In genomic region chr2:166727105-166727504, GRCh38 we compare ENCODE assay signal across 11 cellular contexts.
DNase-seq lines count a peak whose midpoint lies in the region; ATAC-seq, FAIRE-seq and TF ChIP-seq lines count a peak whose summit lies in the region.
"Had no signal": no experiment of that assay in that cellular context is flagged by ENCODE, and none has a peak within 500 bp of the region (broad histone marks: within the 10 kb centered on the region; RNA-seq: fewer than 3 reads in every experiment).

No MANE protein-coding gene starts in this region.

- TF ChIP-seq CTCF in GM12878 (IDR thresholded peaks at IDR 0.05 in 2 of 3, conservative IDR thresholded peaks at IDR 0.05 in 1 of 3; ENCODE audit: control insufficient read depth in 2 of 3, extremely low read depth in 1 of 3, insufficient read depth in 1 of 3, low read depth in 3 of 3, low read length in 3 of 3) (no peak), MCF 10A (IDR thresholded peaks at IDR 0.05; ENCODE audit: unreplicated experiment) (no peak)

- peak; percentile 97 to 99; a peak in 3 of 4 replicates for TF ChIP-seq EP300 in GM12878 (IDR thresholded peaks at IDR 0.05; ENCODE audit: borderline replicate concordance in 1 of 2, control insufficient read depth in 1 of 2, low read depth in 2 of 2, low read length in 2 of 2)

- no peaks in the 10 kb centered on the region for H3K36me3 ChIP-seq in GM12878 (ENCODE audit: control insufficient read depth in 2 of 2, insufficient read depth in 2 of 2, low read length in 1 of 2)

- H3K79me2 ChIP-seq in GM12878 (ENCODE audit: control insufficient read depth, insufficient read depth, low read length) = no peaks in the 10 kb centered on the region

- no TSS peak for BruUV-seq in GM12878 (replicated peaks; lab: Mats Ljungman, UMichigan)
- BruUV-seq in MCF 10A (replicated peaks; lab: Mats Ljungman, UMichigan) = no TSS peak

- no peak overlapping the region for H2AFZ ChIP-seq in GM12878 (ENCODE audit: control insufficient read depth, low read depth, low read length)

- FAIRE-seq in GM12878 (lab: Jason Lieb, UNC) = no peak

- ATAC-seq in GM18907 (IDR thresholded peaks at IDR 0.05; ENCODE audit: unreplicated experiment) (peak; percentile 100), GM21786 (IDR thresholded peaks at IDR 0.05; ENCODE audit: unreplicated experiment) (peak; percentile 99), HG03342 (IDR thresholded peaks at IDR 0.05; ENCODE audit: unreplicated experiment) (peak; percentile 98), GM12878 (peak; percentile 99)
- ATAC-seq in stimulated activated naive CD8-positive, alpha-beta T cell treated with anti-CD3 and anti-CD28 coated beads, Interleukin-15, Interleukin-2, amounts not matched to agents 100 U/mL and 50 U/mL, for 24 hours = no peak

- SMC1A ChIA-PET in GM12878 (lab: Charles Lee; ENCODE audit: uncharacterized antibody, unreplicated experiment) = interaction anchor here (1.0 to 3.9 kb wide), 6 partner anchors 9 to 188 kb away, joined by 3 to 21 read pairs (median 6); no protein-coding TSS in a partner anchor

- peaks cover 14% of the 10 kb centered on the region for H3K27me3 Mint-ChIP-seq in MCF 10A (ENCODE audit: insufficient read depth, unreplicated experiment)
- H3K27me3 Mint-ChIP-seq: activated naive CD8-positive, alpha-beta T cell treated with anti-CD3 and anti-CD28 coated beads, Interleukin-2, amount 10 ng/mL, durations not matched to agents 7 days and 5 days had no signal

- H3K9ac ChIP-seq in GM12878 (ENCODE audit: control insufficient read depth, insufficient read depth, low read length) = no peak overlapping the region

- RAD21 ChIA-PET in GM12878 (lab: Charles Lee; ENCODE audit: unreplicated experiment) = interaction anchor here (0.7 to 1.5 kb wide), 4 partner anchors 29 to 78 kb away, joined by 4 to 11 read pairs (median 4); no protein-coding TSS in a partner anchor

- DNase-seq in GM12878 (ENCODE audit: low read depth, low spot score) = peak; percentile 47
- DNase-seq in MCF 10A (ENCODE audit: unreplicated experiment) = no peak
- no peak for DNase-seq in NCI-H526 treated with DMSO at 0.1 percent for 48 hours (lab: John Stamatoyannopoulos, UW)
- DNase-seq in stimulated activated naive CD8-positive, alpha-beta T cell treated with anti-CD3 and anti-CD28 coated beads, Interleukin-15, Interleukin-2, amounts not matched to agents 100 U/mL and 50 U/mL, for 24 hours = no peak
- DNase-seq in hypothalamus (lab: John Stamatoyannopoulos, UW) = no peak
- DNase-seq: activated naive CD8-positive, alpha-beta T cell treated with anti-CD3 and anti-CD28 coated beads, Interleukin-2, amount 10 ng/mL, durations not matched to agents 7 days and 5 days; DND-41; NCI-H1436 had no signal

- no peak for TF ChIP-seq RAD21 in GM12878 (IDR thresholded peaks at IDR 0.05; ENCODE audit: insufficient read depth, low read depth, low read length)

- intact Hi-C loops in GM12878 (cut with micrococcal nuclease; ENCODE audit: unreplicated experiment) (no loop called here), MCF 10A (cut with micrococcal nuclease) (no loop called here)

- POLR2A ChIA-PET in GM12878 (lab: Charles Lee) = no interaction called here
- POLR2A ChIA-PET in MCF 10A (lab: Yijun Ruan, JAX) = no interaction called here

- H4K20me1 ChIP-seq in GM12878 (ENCODE audit: control insufficient read depth, insufficient read depth) = no peaks in the 10 kb centered on the region

- no peak overlapping the region for H3K4me3 Mint-ChIP-seq in MCF 10A (ENCODE audit: unreplicated experiment)
- H3K4me3 Mint-ChIP-seq: activated naive CD8-positive, alpha-beta T cell treated with anti-CD3 and anti-CD28 coated beads, Interleukin-2, amount 10 ng/mL, durations not matched to agents 7 days and 5 days had no signal

- TF ChIP-seq POLR2A in GM12878 (IDR thresholded peaks at IDR 0.05; ENCODE audit: low read depth, low read length) = no peak

- H3K36me3 Mint-ChIP-seq in MCF 10A (ENCODE audit: insufficient read depth, unreplicated experiment) = no peaks in the 10 kb centered on the region
- H3K36me3 Mint-ChIP-seq: activated naive CD8-positive, alpha-beta T cell treated with anti-CD3 and anti-CD28 coated beads, Interleukin-2, amount 10 ng/mL, durations not matched to agents 7 days and 5 days had no signal

- in situ Hi-C loops in GM12878 (cut with MboI) = no loop called here

- no peak overlapping the region for H3K27ac ChIP-seq in GM12878 (ENCODE audit: control insufficient read depth, insufficient read depth)

- no peaks in the 10 kb centered on the region for H3K27me3 ChIP-seq in GM12878 (replicated peaks in 1 of 2; ENCODE audit: control insufficient read depth in 2 of 2, insufficient read depth in 2 of 2, low read length in 1 of 2)

- H3K9me3 Mint-ChIP-seq in MCF 10A (ENCODE audit: unreplicated experiment) = peaks cover 8% of the 10 kb centered on the region

- H3K4me3 ChIP-seq in GM12878 = no peak overlapping the region

- no peaks in the 10 kb centered on the region for H3K4me1 Mint-ChIP-seq in MCF 10A (ENCODE audit: insufficient read depth, unreplicated experiment)
- H3K4me1 Mint-ChIP-seq: activated naive CD8-positive, alpha-beta T cell treated with anti-CD3 and anti-CD28 coated beads, Interleukin-2, amount 10 ng/mL, durations not matched to agents 7 days and 5 days had no signal

- peaks cover 3% of the 10 kb centered on the region; the same call in 1 of the 2 replicates for H3K4me1 ChIP-seq in GM12878 (ENCODE audit: control insufficient read depth, insufficient read depth, low read length)

- CTCF ChIA-PET in GM12878 (lab: Yijun Ruan, JAX) = no interaction called here
- CTCF ChIA-PET in MCF 10A (lab: Yijun Ruan, JAX) = no interaction called here

- 0% methylated on average over 1 of the region's 1 CpG for WGBS in GM12878 (ENCODE audit: insufficient coverage, insufficient replicate concordance, low lambda C conversion rate, missing lambda C conversion rate)

- no peak overlapping the region for H3K4me2 ChIP-seq in GM12878 (ENCODE audit: control insufficient read depth, insufficient read depth)

- no peaks in the 10 kb centered on the region; the same call in 2 of the 3 replicates for H3K9me3 ChIP-seq in GM12878 (replicated peaks; ENCODE audit: control insufficient read depth, insufficient read depth, low read length)

- no peak overlapping the region for H3K27ac Mint-ChIP-seq in MCF 10A (ENCODE audit: low read depth, unreplicated experiment)
- H3K27ac Mint-ChIP-seq: activated naive CD8-positive, alpha-beta T cell treated with anti-CD3 and anti-CD28 coated beads, Interleukin-2, amount 10 ng/mL, durations not matched to agents 7 days and 5 days had no signal

TF ChIP-seq in GM12878, 131 proteins besides CTCF, POLR2A, EP300 and RAD21 (continues in another document):
- TF ChIP-seq IKZF1 (conservative IDR thresholded peaks at IDR 0.05) (peak; percentile 87), POU2F2 (IDR thresholded peaks at IDR 0.05; ENCODE audit: borderline replicate concordance, low read depth, low read length) (peak; percentile 28; the same call in 1 of the 3 replicates), NR2F1 (conservative IDR thresholded peaks at IDR 0.05) (peak; percentile 64), TCF12 (IDR thresholded peaks at IDR 0.05; ENCODE audit: low read depth, low read length) (no peak), RBBP5 (conservative IDR thresholded peaks at IDR 0.05) (no peak), SREBF1 (IDR thresholded peaks at IDR 0.05; ENCODE audit: low read length) (peak; percentile 9; the same call in 1 of the 2 replicates), ATF7 (IDR thresholded peaks at IDR 0.05; ENCODE audit: low read depth) (peak; percentile 96), BHLHE40 (IDR thresholded peaks at IDR 0.05; ENCODE audit: borderline replicate concordance in 1 of 2, low read depth in 2 of 2, low read length in 1 of 2) (peak; percentile 54 to 69; a peak in 2 of 4 replicates), MEF2A (IDR thresholded peaks at IDR 0.05; ENCODE audit: insufficient read depth, low read depth, low read length) (peak; percentile 80; the same call in 1 of the 2 replicates), SMARCA5 (IDR thresholded peaks at IDR 0.05) (peak; percentile 22; the same call in 1 of the 2 replicates), LARP7 (IDR thresholded peaks at IDR 0.05) (no peak), GATAD2B (conservative IDR thresholded peaks at IDR 0.05; ENCODE audit: low read depth) (no peak; the same call in 1 of the 2 replicates), E2F8 (IDR thresholded peaks at IDR 0.05; ENCODE audit: low read depth, partially characterized antibody) (peak; percentile 69), ZNF207 (IDR thresholded peaks at IDR 0.05; ENCODE audit: borderline replicate concordance) (peak; percentile 59; the same call in 1 of the 2 replicates), RUNX3 (IDR thresholded peaks at IDR 0.05; ENCODE audit: low read length) (peak; percentile 87), DPF2 (IDR thresholded peaks at IDR 0.05) (peak; percentile 98), RAD51 (IDR thresholded peaks at IDR 0.05) (0 out of 2 replicates have a peak, but pooled peaks have one; percentile 23), EGR1 (IDR thresholded peaks at IDR 0.05; ENCODE audit: borderline replicate concordance in 1 of 2, low read depth in 2 of 2, low read length in 2 of 2) (no peak)
